ENCODE assay signal across 15 cellular contexts in the genomic region with DNA sequence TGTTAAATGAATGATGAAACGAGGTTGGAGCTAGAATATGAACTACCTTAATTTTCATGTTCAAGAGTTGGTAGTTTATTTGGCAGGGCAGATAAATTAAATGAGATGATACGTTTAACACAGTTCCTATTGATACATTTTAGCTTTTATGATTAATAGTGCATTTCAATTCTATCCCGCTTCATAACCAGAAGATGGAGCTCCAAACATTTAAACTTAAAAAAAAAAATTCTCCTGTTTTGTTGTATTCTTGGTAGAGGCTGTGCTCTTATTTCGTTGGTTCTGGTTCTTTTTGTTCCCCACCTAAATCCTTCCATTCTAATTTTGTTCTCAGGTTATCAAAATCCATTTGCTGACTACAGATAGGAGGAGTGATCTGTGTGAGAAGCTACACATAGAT.
A peak's percentile ranks its signal among the peaks of the same experiment; 100 is the strongest.
DNase-seq lines count a peak whose midpoint lies in the region; ATAC-seq and TF ChIP-seq lines count a peak whose summit lies in the region.
"Had no signal": no experiment of that assay in that cellular context is flagged by ENCODE, and none has a peak within 500 bp of the region (broad histone marks: within the 10 kb centered on the region; RNA-seq: fewer than 3 reads in every experiment).

No MANE protein-coding gene starts in this region.

- peaks cover 0 to 8% (median 0%) of the 10 kb centered on the region in 5 donors for H3K36me3 Mint-ChIP-seq in naive thymus-derived CD4-positive, alpha-beta T cell
- H3K36me3 Mint-ChIP-seq: activated naive CD8-positive, alpha-beta T cell treated with anti-CD3 and anti-CD28 coated beads for 36 hours had no signal

- POLR2A ChIA-PET in RWPE1 (lab: Yijun Ruan, JAX; ENCODE audit: low non-redundant PET) = no interaction called here
- POLR2A ChIA-PET in naive thymus-derived CD4-positive, alpha-beta T cell (lab: Charles Lee) = no interaction called here

- no peaks in the 10 kb centered on the region for H3K27me3 ChIP-seq in naive thymus-derived CD4-positive, alpha-beta T cell (ENCODE audit: control insufficient read depth in 2 of 2, insufficient read depth in 2 of 2, low read length in 2 of 2)

- no peak for DNase-seq in AG09309 (ENCODE audit: low read depth)
- DNase-seq in HCEC 1CT = peak; percentile 21
- no peak for DNase-seq in RWPE1 (ENCODE audit: low spot score)
- peak; percentile 39 for DNase-seq in fibroblast of peridontal ligament (ENCODE audit: extremely low read depth)
- DNase-seq in stimulated activated CD4-positive, alpha-beta T cell treated with anti-CD3 and anti-CD28 coated beads, Interleukin-12 subunit alpha, Interleukin-12 subunit beta, amount 100 ng/mL, for 4 hours = no peak
- no peak for DNase-seq in activated CD8-positive, alpha-beta memory T cell treated with anti-CD3 and anti-CD28 coated beads, Interleukin-2, amount 50 U/mL, for 4 hours
- no peak for DNase-seq in activated CD4-positive, alpha-beta T cell treated with anti-CD3 and anti-CD28 coated beads for 48 hours
- DNase-seq in naive thymus-derived CD4-positive, alpha-beta T cell = no peak
- DNase-seq: activated naive CD8-positive, alpha-beta T cell treated with anti-CD3 and anti-CD28 coated beads for 36 hours; left cardiac atrium; MV-4-11; naive B cell; NCI-H446 treated with DMSO at 0.1 percent for 48 hours; Right ventricle myocardium superior had no signal

- peaks cover 22 to 39% (median 24%) of the 10 kb centered on the region in 5 donors for H3K27me3 Mint-ChIP-seq in naive thymus-derived CD4-positive, alpha-beta T cell

- H3K4me1 Mint-ChIP-seq in naive thymus-derived CD4-positive, alpha-beta T cell = peaks cover 0 to 6% (median 0%) of the 10 kb centered on the region in 7 donors
- H3K4me1 Mint-ChIP-seq: activated naive CD8-positive, alpha-beta T cell treated with anti-CD3 and anti-CD28 coated beads for 36 hours; naive B cell had no signal

- H3K27ac ChIP-seq in RWPE1 = no peak overlapping the region
- H3K27ac ChIP-seq in naive thymus-derived CD4-positive, alpha-beta T cell (ENCODE audit: low read depth, low read length) = no peak overlapping the region

- no peak overlapping the region for H3K27ac Mint-ChIP-seq in naive thymus-derived CD4-positive, alpha-beta T cell
- H3K27ac Mint-ChIP-seq: activated naive CD8-positive, alpha-beta T cell treated with anti-CD3 and anti-CD28 coated beads for 36 hours; naive B cell had no signal

- no peaks in the 10 kb centered on the region for H3K4me1 ChIP-seq in naive thymus-derived CD4-positive, alpha-beta T cell (ENCODE audit: control insufficient read depth in 2 of 2, insufficient read depth in 2 of 2, low read length in 2 of 2)

- intact Hi-C loops in naive thymus-derived CD4-positive, alpha-beta T cell (cut with micrococcal nuclease) = loop anchor here in 1 of 2 donors (1.0 kb wide), 1 partner anchor 373 kb away; no protein-coding TSS in a partner anchor

- H3K36me3 ChIP-seq in naive thymus-derived CD4-positive, alpha-beta T cell (ENCODE audit: control insufficient read depth in 2 of 3, insufficient read depth in 3 of 3, low read length in 3 of 3) = no peaks in the 10 kb centered on the region

- H3K4me3 ChIP-seq in AG09309 (ENCODE audit: control insufficient read depth, low read depth, low read length) = no peak overlapping the region
- no peak overlapping the region for H3K4me3 ChIP-seq in naive thymus-derived CD4-positive, alpha-beta T cell (ENCODE audit: low read length)

- CTCF ChIA-PET in RWPE1 (lab: Yijun Ruan, JAX) = interaction anchor here (0.6 to 1.2 kb wide), 8 partner anchors 9 to 1494 kb away, joined by 3 to 6 read pairs (median 4); no protein-coding TSS in a partner anchor
- CTCF ChIA-PET in naive thymus-derived CD4-positive, alpha-beta T cell (lab: Charles Lee) = no interaction called here

- no peaks in the 10 kb centered on the region for H3K9me3 ChIP-seq in naive thymus-derived CD4-positive, alpha-beta T cell (ENCODE audit: control insufficient read depth in 2 of 3, low read length in 3 of 3)

- TF ChIP-seq CTCF in AG09309 (IDR thresholded peaks at IDR 0.05; ENCODE audit: control insufficient read depth, insufficient read depth, low read depth, low read length, missing control alignments) (peak; percentile 40), RWPE1 (conservative IDR thresholded peaks at IDR 0.05; ENCODE audit: low read depth) (peak; percentile 21; the same call in 1 of the 2 replicates)

- peaks cover 4 to 48% (median 18%) of the 10 kb centered on the region in 11 donors for H3K9me3 Mint-ChIP-seq in naive thymus-derived CD4-positive, alpha-beta T cell

- ATAC-seq in naive thymus-derived CD4-positive, alpha-beta T cell = no peak
- ATAC-seq: left cardiac atrium, sciatic nerve had no signal

- H3K4me3 Mint-ChIP-seq in naive thymus-derived CD4-positive, alpha-beta T cell = no peak overlapping the region
- H3K4me3 Mint-ChIP-seq: activated naive CD8-positive, alpha-beta T cell treated with anti-CD3 and anti-CD28 coated beads for 36 hours; naive B cell had no signal

Comparison
In these comparisons a context has a peak if more than half of its experiments do, and no peak if none do; other contexts are left out.
1. DNase-seq: peak in HCEC 1CT (single experiment) and fibroblast of peridontal ligament (single experiment); none in AG09309 (single experiment), RWPE1 (single experiment), stimulated activated CD4-positive, alpha-beta T cell treated with anti-CD3 and anti-CD28 coated beads, Interleukin-12 subunit alpha, Interleukin-12 subunit beta, amount 100 ng/mL, for 4 hours (single experiment), activated CD8-positive, alpha-beta memory T cell treated with anti-CD3 and anti-CD28 coated beads, Interleukin-2, amount 50 U/mL, for 4 hours (single experiment), activated CD4-positive, alpha-beta T cell treated with anti-CD3 and anti-CD28 coated beads for 48 hours (single experiment) and naive thymus-derived CD4-positive, alpha-beta T cell (0 of 9).